Comparison of ENCODE assay signal across 22 cellular contexts in genomic region chr5:154583545-154584168, GRCh38.
DNase-seq lines count a peak whose midpoint lies in the region; ATAC-seq and TF ChIP-seq lines count a peak whose summit lies in the region.
"Had no signal": no experiment of that assay in that cellular context is flagged by ENCODE, and none has a peak within 500 bp of the region (broad histone marks: within the 10 kb centered on the region; RNA-seq: fewer than 3 reads in every experiment).

No MANE protein-coding gene starts in this region.

- intact Hi-C loops in aorta (cut with DNase I), result no loop called here

- H3K4me1 ChIP-seq in HEK293 (ENCODE audit: control insufficient read depth, insufficient read depth, low read length), result peaks cover 10% of the 10 kb centered on the region; the same call in 1 of the 2 replicates
- no peaks in the 10 kb centered on the region for H3K4me1 ChIP-seq in foreskin keratinocyte
- no peaks in the 10 kb centered on the region for H3K4me1 ChIP-seq in aorta (ENCODE audit: control insufficient read depth in 1 of 2, insufficient read depth in 2 of 2, low read length in 2 of 2)
- H3K4me1 ChIP-seq: esophagus squamous epithelium, prostate gland, uterus had no signal

- no peak overlapping the region for H3K27ac ChIP-seq in HEK293 (ENCODE audit: extremely low read depth, low read depth, low read length)
- no peak overlapping the region for H3K27ac ChIP-seq in RWPE1
- H3K27ac ChIP-seq in foreskin keratinocyte, result no peak overlapping the region
- H3K27ac ChIP-seq in aorta (ENCODE audit: low read depth in 1 of 2, low read length in 2 of 2), result no peak overlapping the region
- H3K27ac ChIP-seq: esophagus squamous epithelium, prostate gland, uterus had no signal

- no peak overlapping the region for H3K4me3 ChIP-seq in HEK293 (ENCODE audit: low read depth, low read length)
- no peak overlapping the region for H3K4me3 ChIP-seq in aorta (ENCODE audit: low read length in 2 of 2)
- H3K4me3 ChIP-seq: esophagus squamous epithelium, prostate gland, uterus had no signal

- POLR2A ChIA-PET in HEK293 (lab: Yijun Ruan, JAX) (no interaction called here), RWPE1 (lab: Yijun Ruan, JAX; ENCODE audit: low non-redundant PET) (no interaction called here)

- H3K9me3 ChIP-seq in HEK293 (ENCODE audit: control insufficient read depth, insufficient read depth, low read depth, low read length) (no peaks in the 10 kb centered on the region), aorta (ENCODE audit: control insufficient read depth, low read length) (no peaks in the 10 kb centered on the region)
- H3K9me3 ChIP-seq: esophagus squamous epithelium, prostate gland, uterus had no signal

- H3K36me3 ChIP-seq in HEK293 (ENCODE audit: control insufficient read depth in 2 of 2, insufficient read depth in 1 of 2, low read length in 2 of 2) (no peaks in the 10 kb centered on the region), aorta (ENCODE audit: control insufficient read depth in 1 of 2, insufficient read depth in 2 of 2, low read length in 1 of 2) (no peaks in the 10 kb centered on the region)
- H3K36me3 ChIP-seq: esophagus squamous epithelium, prostate gland, uterus had no signal

- CTCF ChIA-PET in HEK293 (lab: Yijun Ruan, JAX), result interaction anchor here (0.6 kb wide), 1 partner anchor 60 kb away, joined by 4 read pairs; no protein-coding TSS in a partner anchor
- CTCF ChIA-PET in RWPE1 (lab: Yijun Ruan, JAX), result interaction anchor here (0.6 to 1.4 kb wide), 3 partner anchors 63 to 481 kb away, joined by 3 read pairs; no protein-coding TSS in a partner anchor

- DNase-seq in A172 (ENCODE audit: low spot score) (peak; percentile 79), RWPE1 (ENCODE audit: low spot score) (peak; percentile 73), foreskin keratinocyte (peak in 1 of 2 donors; percentile 40), aorta (no peak), DMS 273 (lab: John Stamatoyannopoulos, UW; ENCODE audit: unreplicated experiment) (no peak), NCI-H226 (no peak)
- DNase-seq in stimulated activated CD4-positive, alpha-beta T cell treated with anti-CD3 and anti-CD28 coated beads, Interleukin-4, amount 100 ng/mL, for 4 hours, result no peak
- DNase-seq: activated CD4-positive, alpha-beta T cell treated with anti-CD3 and anti-CD28 coated beads, Interleukin-2, amount 50 U/mL, for 48 hours; activated naive CD4-positive, alpha-beta T cell; activated T-cell treated with anti-CD3 and anti-CD28 coated beads, Interleukin-2, amount 50 U/mL, for 1 hour; anterior cingulate cortex; CD4-positive, CD25-positive, alpha-beta regulatory T cell; DMS79; esophagus squamous epithelium; left colon; NCI-H1417 treated with DMSO at 0.1 percent for 48 hours; NCI-H2171; NCI-H82; stimulated activated CD4-positive, alpha-beta T cell treated with anti-CD3 and anti-CD28 coated beads, Interleukin-2, amount 100 ng/mL, for 48 hours; uterus had no signal

- ATAC-seq in foreskin keratinocyte, result peak; percentile 90
- ATAC-seq in aorta (ENCODE audit: low FRiP score), result no peak
- ATAC-seq: left colon had no signal

- 72 to 73% methylated on average over 12 of the region's 12 CpGs for WGBS in aorta, 2 donors

- H3K27me3 ChIP-seq in foreskin keratinocyte (peaks cover 29% of the 10 kb centered on the region), aorta (ENCODE audit: control insufficient read depth in 1 of 2, insufficient read depth in 2 of 2, low read length in 1 of 2) (no peaks in the 10 kb centered on the region)
- H3K27me3 ChIP-seq: uterus had no signal

- TF ChIP-seq CTCF in HEK293 (tag by site-specific recombination; IDR thresholded peaks at IDR 0.05) (no peak), RWPE1 (conservative IDR thresholded peaks at IDR 0.05; ENCODE audit: low read depth) (no peak), foreskin keratinocyte (conservative IDR thresholded peaks at IDR 0.05) (no peak)

TF ChIP-seq in HEK293, 187 proteins besides CTCF, POLR2A, EP300 and RAD21:
- TF ChIP-seq KLF17 (tag by site-specific recombination; IDR thresholded peaks at IDR 0.05) (peak; percentile 90), KLF1 (tag by site-specific recombination; IDR thresholded peaks at IDR 0.05) (peak; percentile 99), ZNF366 (tag by site-specific recombination; conservative IDR thresholded peaks at IDR 0.05) (peak; percentile 45; the same call in 1 of the 2 replicates), ZXDB (tag by site-specific recombination; IDR thresholded peaks at IDR 0.05) (no peak), ZNF600 (tag by site-specific recombination; IDR thresholded peaks at IDR 0.05) (peak; percentile 51; the same call in 1 of the 2 replicates), GLIS1 (tag by site-specific recombination; IDR thresholded peaks at IDR 0.05) (peak; percentile 79), ZNF555 (tag by site-specific recombination; conservative IDR thresholded peaks at IDR 0.05) (no peak), GFI1B (tag by site-specific recombination; IDR thresholded peaks at IDR 0.05) (no peak), ZIC2 (tag by site-specific recombination; IDR thresholded peaks at IDR 0.05) (peak; percentile 89)

Comparison
In these comparisons a context has a peak if more than half of its experiments do, and no peak if none do; other contexts are left out.
1. DNase-seq: peak in A172 (single experiment) and RWPE1 (single experiment); none in aorta (0 of 2), DMS 273 (single experiment), NCI-H226 (single experiment) and stimulated activated CD4-positive, alpha-beta T cell treated with anti-CD3 and anti-CD28 coated beads, Interleukin-4, amount 100 ng/mL, for 4 hours (0 of 2).